ENCODE assay signal across 21 cellular contexts in genomic region chr5:8070138-8070537, GRCh38.
"Had no signal": no experiment of that assay in that cellular context is flagged by ENCODE, and none has a peak within 500 bp of the region (broad histone marks: within the 10 kb centered on the region; RNA-seq: fewer than 3 reads in every experiment).

No MANE protein-coding gene starts in this region.

- H3K9me3 ChIP-seq: left ventricle myocardium inferior, mucosa of descending colon, ovary, right atrium auricular region, transverse colon, upper lobe of left lung, vagina had no signal

- H3K4me3 ChIP-seq: hepatocyte, left ventricle myocardium inferior, mucosa of descending colon, ovary, right atrium auricular region, skin epidermis, transverse colon, upper lobe of left lung, vagina had no signal

- H3K27ac Mint-ChIP-seq: memory B cell; naive thymus-derived CD4-positive, alpha-beta T cell; natural killer cell treated with Interleukin-12 subunit alpha and Interleukin-12 subunit beta and Interleukin-15 and Interleukin-18, amount 100 ng/mL, for 72 hours; progenitor cell of endocrine pancreas; stimulated activated memory B cell treated with anti-CD40 and anti-IgM and Interleukin-4, amounts not matched to agents 10 μg/mL and 1 μg/mL and 100 μg/mL, for 72 hours; stimulated activated naive CD8-positive, alpha-beta T cell treated with anti-CD3 and anti-CD28 coated beads, Interleukin-15, amount 100 ng/mL, for 72 hours had no signal

- H3K9me3 Mint-ChIP-seq: memory B cell; stimulated activated memory B cell treated with anti-CD40 and anti-IgM and Interleukin-4, amounts not matched to agents 10 μg/mL and 1 μg/mL and 100 μg/mL, for 72 hours; stimulated activated naive CD8-positive, alpha-beta T cell treated with anti-CD3 and anti-CD28 coated beads, Interleukin-15, amount 100 ng/mL, for 72 hours had no signal

- H3K36me3 ChIP-seq: left ventricle myocardium inferior, ovary, right atrium auricular region, transverse colon, upper lobe of left lung, vagina had no signal

- H3K27me3 ChIP-seq: hepatocyte, ovary, right atrium auricular region, transverse colon, upper lobe of left lung, vagina had no signal

- H3K4me2 ChIP-seq: hepatocyte had no signal

- H3K4me1 ChIP-seq: left ventricle myocardium inferior, right atrium auricular region, transverse colon, upper lobe of left lung, vagina had no signal

- H3K4me3 Mint-ChIP-seq: memory B cell; naive thymus-derived CD4-positive, alpha-beta T cell; natural killer cell treated with Interleukin-12 subunit alpha and Interleukin-12 subunit beta and Interleukin-15 and Interleukin-18, amount 100 ng/mL, for 72 hours; stimulated activated memory B cell treated with anti-CD40 and anti-IgM and Interleukin-4, amounts not matched to agents 10 μg/mL and 1 μg/mL and 100 μg/mL, for 72 hours; stimulated activated naive CD8-positive, alpha-beta T cell treated with anti-CD3 and anti-CD28 coated beads, Interleukin-15, amount 100 ng/mL, for 72 hours had no signal

- DNase-seq: islet precursor cell; left ventricle myocardium inferior; midbrain; mucosa of descending colon; naive thymus-derived CD4-positive, alpha-beta T cell; ovary; stimulated activated CD4-positive, alpha-beta T cell treated with anti-CD3 and anti-CD28 coated beads, Interleukin-4, amount 100 ng/mL, for 24 hours; stimulated activated naive CD4-positive, alpha-beta T cell treated with Interleukin-2 at 50 U/mL for 16 hours; stimulated activated naive CD8-positive, alpha-beta T cell treated with anti-CD3 and anti-CD28 coated beads, Interleukin-15, amount 100 ng/mL, for 72 hours; substantia nigra; transverse colon; upper lobe of left lung had no signal

- ATAC-seq: mucosa of descending colon; naive thymus-derived CD4-positive, alpha-beta T cell; natural killer cell treated with Interleukin-12 subunit alpha and Interleukin-12 subunit beta and Interleukin-15 and Interleukin-18, amount 100 ng/mL, for 72 hours; sciatic nerve; stimulated activated memory B cell treated with anti-CD40 and anti-IgM and Interleukin-4, amounts not matched to agents 10 μg/mL and 1 μg/mL and 100 μg/mL, for 72 hours; stimulated activated naive CD8-positive, alpha-beta T cell treated with anti-CD3 and anti-CD28 coated beads, Interleukin-15, amount 100 ng/mL, for 72 hours had no signal

- H3K4me1 Mint-ChIP-seq: memory B cell; naive thymus-derived CD4-positive, alpha-beta T cell; stimulated activated memory B cell treated with anti-CD40 and anti-IgM and Interleukin-4, amounts not matched to agents 10 μg/mL and 1 μg/mL and 100 μg/mL, for 72 hours; stimulated activated naive CD8-positive, alpha-beta T cell treated with anti-CD3 and anti-CD28 coated beads, Interleukin-15, amount 100 ng/mL, for 72 hours had no signal

- H3K27ac ChIP-seq: hepatocyte, left ventricle myocardium inferior, right atrium auricular region, skin epidermis, transverse colon, upper lobe of left lung, vagina had no signal

- H3K36me3 Mint-ChIP-seq: memory B cell; naive thymus-derived CD4-positive, alpha-beta T cell; natural killer cell treated with Interleukin-12 subunit alpha and Interleukin-12 subunit beta and Interleukin-15 and Interleukin-18, amount 100 ng/mL, for 72 hours; stimulated activated memory B cell treated with anti-CD40 and anti-IgM and Interleukin-4, amounts not matched to agents 10 μg/mL and 1 μg/mL and 100 μg/mL, for 72 hours had no signal
